ENCODE assay signal across 10 cellular contexts in the genomic region with DNA sequence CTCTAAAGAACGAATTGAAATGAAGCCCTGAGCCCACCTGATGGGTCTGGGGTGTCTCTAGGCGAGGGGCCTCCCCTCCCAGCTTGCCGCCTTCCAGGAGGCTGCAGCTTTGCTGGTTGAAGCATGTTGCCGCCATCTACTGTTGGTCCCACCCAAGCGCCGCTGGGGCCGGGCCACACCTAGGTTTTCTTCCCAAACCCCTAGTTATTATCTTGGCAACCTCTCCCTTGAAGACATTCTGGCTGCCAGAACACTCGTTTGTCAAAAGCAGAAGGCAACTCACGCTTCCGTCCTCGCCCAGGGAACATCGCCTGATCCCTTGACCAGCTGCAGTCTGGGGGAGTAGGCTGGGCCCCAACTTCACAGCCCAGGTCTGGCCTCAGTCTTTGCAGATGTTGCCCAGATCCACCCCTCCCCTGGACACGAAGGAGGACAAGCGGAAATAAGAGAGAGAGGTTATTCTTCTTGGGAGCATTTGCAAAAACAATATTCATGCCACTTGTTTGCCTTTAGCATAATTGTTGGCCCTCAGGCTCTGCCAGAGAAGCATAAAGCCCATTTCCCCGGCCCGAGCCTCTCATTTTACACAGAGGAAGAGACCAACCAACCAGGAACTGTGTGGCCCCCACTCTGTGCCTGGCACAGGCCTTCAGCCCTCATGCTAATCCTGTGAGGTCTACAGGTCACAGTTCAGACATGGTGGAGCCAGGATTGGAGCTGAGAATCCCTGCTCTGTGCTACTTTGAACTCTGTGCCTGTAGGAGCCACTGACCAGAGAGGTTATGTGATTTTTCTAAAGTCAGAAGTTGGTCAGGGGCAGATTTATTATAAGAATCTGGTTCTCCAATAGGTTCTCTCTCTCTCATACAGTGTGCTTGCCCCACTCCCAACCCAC. TPM values are rescaled to one million over a fixed set of nuclear protein-coding genes. Genes with fewer than 3 reads are reported as not detected.
DNase-seq lines count a peak whose midpoint lies in the region; ATAC-seq and TF ChIP-seq lines count a peak whose summit lies in the region.
"Had no signal": no experiment of that assay in that cellular context is flagged by ENCODE, and none has a peak within 500 bp of the region (broad histone marks: within the 10 kb centered on the region; RNA-seq: fewer than 3 reads in every experiment).

No MANE protein-coding gene starts in this region.

- POLR2A ChIA-PET in HEK293 (lab: Yijun Ruan, JAX), result no interaction called here

- WGBS in mesodermal cell (ENCODE audit: insufficient coverage in 2 of 2), 2 experiments, result 57 to 62% methylated on average over 12 to 14 of the region's 16 CpGs

- in situ Hi-C loops in ACHN (cut with HindIII; ENCODE audit: low pct_ligation_motif_present, low pct_unique_long_range_greater_than_20kb, low sequenced_read_pairs), result loop anchor here (25.0 kb wide), 2 partner anchors 191 to 291 kb away; a partner anchor contains a TSS

- H3K27ac ChIP-seq in HEK293 (ENCODE audit: extremely low read depth, low read depth, low read length) (no peak overlapping the region), mesodermal cell (ENCODE audit: low read depth, low read length, severe bottlenecking) (peak overlapping the region; percentile 95)

- peak; percentile 46 for DNase-seq in ACHN
- peak; percentile 31 for DNase-seq in choroid plexus epithelial cell (ENCODE audit: low read depth)
- DNase-seq in stimulated activated CD4-positive, alpha-beta T cell treated with anti-CD3 and anti-CD28 coated beads, Interleukin-12 subunit alpha, Interleukin-12 subunit beta, amount 100 ng/mL, for 4 hours, result no peak
- DNase-seq in stimulated activated CD4-positive, alpha-beta T cell treated with anti-CD3 and anti-CD28 coated beads, Interleukin-4, amount 100 ng/mL, for 1 hour, result no peak
- DNase-seq: activated CD4-positive, alpha-beta T cell treated with anti-CD3 and anti-CD28 coated beads for 4 hours; foreskin melanocyte had no signal

- ATAC-seq in HG03135 (IDR thresholded peaks at IDR 0.05; ENCODE audit: unreplicated experiment), result no peak
- no peak for ATAC-seq in HG02973 (IDR thresholded peaks at IDR 0.05; ENCODE audit: unreplicated experiment)

- peaks cover 7% of the 10 kb centered on the region for H3K4me1 ChIP-seq in HEK293 (ENCODE audit: control insufficient read depth, insufficient read depth, low read length)
- peaks cover 94% of the 10 kb centered on the region for H3K4me1 ChIP-seq in mesodermal cell (ENCODE audit: control insufficient read depth, insufficient read depth, low read length, poor library complexity, severe bottlenecking)

- peak; percentile 47; the same call in 1 of the 2 replicates for TF ChIP-seq CTCF in HEK293 (tag by site-specific recombination; IDR thresholded peaks at IDR 0.05)
- peak; percentile 42 for TF ChIP-seq CTCF in choroid plexus epithelial cell (conservative IDR thresholded peaks at IDR 0.05; ENCODE audit: low read depth, low read length)

- H3K4me3 ChIP-seq in HEK293 (ENCODE audit: low read depth, low read length) (no peak overlapping the region), choroid plexus epithelial cell (ENCODE audit: low read depth, low read length) (no peak overlapping the region), mesodermal cell (ENCODE audit: extremely low read depth, insufficient read depth, low read length, poor library complexity, severe bottlenecking) (no peak overlapping the region)

- no peaks in the 10 kb centered on the region for H3K36me3 ChIP-seq in HEK293 (ENCODE audit: control insufficient read depth in 2 of 2, insufficient read depth in 1 of 2, low read length in 2 of 2)
- H3K36me3 ChIP-seq in mesodermal cell (ENCODE audit: control insufficient read depth, insufficient read depth, low read length), result peaks cover 61% of the 10 kb centered on the region

- CTCF ChIA-PET in HEK293 (lab: Yijun Ruan, JAX), result interaction anchor here (0.6 to 4.3 kb wide), 6 partner anchors 9 to 390 kb away, joined by 3 to 25 read pairs (median 3); a partner anchor contains a TSS

- H3K9me3 ChIP-seq in HEK293 (ENCODE audit: control insufficient read depth, insufficient read depth, low read depth, low read length) (no peaks in the 10 kb centered on the region), mesodermal cell (ENCODE audit: control insufficient read depth, low read length) (no peaks in the 10 kb centered on the region)

TF ChIP-seq in HEK293, 187 proteins besides CTCF, POLR2A, EP300 and RAD21:
- TF ChIP-seq ZNF654 (tag by site-specific recombination; IDR thresholded peaks at IDR 0.05; ENCODE audit: low read depth) (peak; percentile 60), ZNF600 (tag by site-specific recombination; IDR thresholded peaks at IDR 0.05) (no peak)

RNA-seq across cellular contexts. Expression of a gene that starts 6.7 kb away (rescaled TPM):
- polyA plus RNA-seq in mesodermal cell (2013, experiment 1 of 2), result 257 TPM
- 183 TPM for polyA plus RNA-seq in mesodermal cell (2013, experiment 2 of 2)

Comparison
In these comparisons a context has a peak if more than half of its experiments do, and no peak if none do; other contexts are left out.
1. DNase-seq: peak in ACHN (single experiment) and choroid plexus epithelial cell (single experiment); none in stimulated activated CD4-positive, alpha-beta T cell treated with anti-CD3 and anti-CD28 coated beads, Interleukin-12 subunit alpha, Interleukin-12 subunit beta, amount 100 ng/mL, for 4 hours (single experiment) and stimulated activated CD4-positive, alpha-beta T cell treated with anti-CD3 and anti-CD28 coated beads, Interleukin-4, amount 100 ng/mL, for 1 hour (single experiment).